ENCODE assay signal across 8 cellular contexts in genomic region chr14:61326847-61327246, GRCh38. TPM values are rescaled to one million over a fixed set of nuclear protein-coding genes. Genes with fewer than 3 reads are reported as not detected.
DNase-seq lines count a peak whose midpoint lies in the region; ATAC-seq lines count a peak whose summit lies in the region.

No MANE protein-coding gene starts in this region.

- 32% methylated on average over 4 of the region's 4 CpGs for WGBS in right cardiac atrium

- peak overlapping the region; percentile 76 for H3K4me3 Mint-ChIP-seq in activated T-helper 2 cell treated with anti-CD3 and anti-CD28 coated beads, Interferon-gamma antibody, Interleukin-2, Interleukin-4, amounts not matched to agents 10 μg/mL and 5 μg/mL and 100 μg/mL, durations not matched to agents 14 hours and 24 hours and 36 hours (ENCODE audit: low read depth)
- H3K4me3 Mint-ChIP-seq in stimulated activated effector memory CD8-positive, alpha-beta T cell treated with anti-CD3 and anti-CD28 coated beads, Interleukin-12 subunit alpha, Interleukin-12 subunit beta, amount 100 ng/mL, for 72 hours, result no peak overlapping the region

- H3K27me3 Mint-ChIP-seq in activated T-helper 2 cell treated with anti-CD3 and anti-CD28 coated beads, Interferon-gamma antibody, Interleukin-2, Interleukin-4, amounts not matched to agents 10 μg/mL and 5 μg/mL and 100 μg/mL, durations not matched to agents 14 hours and 24 hours and 36 hours (ENCODE audit: low read depth), result no peaks in the 10 kb centered on the region

- H3K27ac Mint-ChIP-seq in activated T-helper 2 cell treated with anti-CD3 and anti-CD28 coated beads, Interferon-gamma antibody, Interleukin-2, Interleukin-4, amounts not matched to agents 10 μg/mL and 5 μg/mL and 100 μg/mL, durations not matched to agents 14 hours and 24 hours and 36 hours, result peak overlapping the region; percentile 86
- H3K27ac Mint-ChIP-seq in stimulated activated effector memory CD8-positive, alpha-beta T cell treated with anti-CD3 and anti-CD28 coated beads, Interleukin-12 subunit alpha, Interleukin-12 subunit beta, amount 100 ng/mL, for 72 hours, result peak overlapping the region; percentile 96

- peaks cover 4% of the 10 kb centered on the region for H3K9me3 Mint-ChIP-seq in activated T-helper 2 cell treated with anti-CD3 and anti-CD28 coated beads, Interferon-gamma antibody, Interleukin-2, Interleukin-4, amounts not matched to agents 10 μg/mL and 5 μg/mL and 100 μg/mL, durations not matched to agents 14 hours and 24 hours and 36 hours
- H3K9me3 Mint-ChIP-seq in stimulated activated effector memory CD8-positive, alpha-beta T cell treated with anti-CD3 and anti-CD28 coated beads, Interleukin-12 subunit alpha, Interleukin-12 subunit beta, amount 100 ng/mL, for 72 hours, result no peaks in the 10 kb centered on the region

- H3K9me3 ChIP-seq in right cardiac atrium (ENCODE audit: control insufficient read depth, low read length), result no peaks in the 10 kb centered on the region

- H3K27me3 ChIP-seq in right cardiac atrium (ENCODE audit: control insufficient read depth, insufficient read depth), result no peaks in the 10 kb centered on the region

- H3K27ac ChIP-seq in right cardiac atrium (ENCODE audit: low read length), result no peak overlapping the region

- H3K4me3 ChIP-seq in right cardiac atrium (ENCODE audit: low read length), result no peak overlapping the region

- H3K36me3 Mint-ChIP-seq in activated T-helper 2 cell treated with anti-CD3 and anti-CD28 coated beads, Interferon-gamma antibody, Interleukin-2, Interleukin-4, amounts not matched to agents 10 μg/mL and 5 μg/mL and 100 μg/mL, durations not matched to agents 14 hours and 24 hours and 36 hours (ENCODE audit: low read depth), result peaks cover 58% of the 10 kb centered on the region
- H3K36me3 Mint-ChIP-seq in stimulated activated effector memory CD8-positive, alpha-beta T cell treated with anti-CD3 and anti-CD28 coated beads, Interleukin-12 subunit alpha, Interleukin-12 subunit beta, amount 100 ng/mL, for 72 hours, result peaks cover 91% of the 10 kb centered on the region

- peaks cover 61% of the 10 kb centered on the region for H3K4me1 Mint-ChIP-seq in activated T-helper 2 cell treated with anti-CD3 and anti-CD28 coated beads, Interferon-gamma antibody, Interleukin-2, Interleukin-4, amounts not matched to agents 10 μg/mL and 5 μg/mL and 100 μg/mL, durations not matched to agents 14 hours and 24 hours and 36 hours (ENCODE audit: low read depth)
- peaks cover 61% of the 10 kb centered on the region for H3K4me1 Mint-ChIP-seq in stimulated activated effector memory CD8-positive, alpha-beta T cell treated with anti-CD3 and anti-CD28 coated beads, Interleukin-12 subunit alpha, Interleukin-12 subunit beta, amount 100 ng/mL, for 72 hours

- DNase-seq in Kasumi-1 (lab: John Stamatoyannopoulos, UW) (peak; percentile 13 to 31), right cardiac atrium (peak; percentile 88 to 91 (median 89)), NCI-H1694 treated with DMSO at 0.1 percent for 48 hours (lab: John Stamatoyannopoulos, UW) (no peak), NCI-H2171 treated with DMSO at 0.1 percent for 48 hours (lab: John Stamatoyannopoulos, UW) (no peak), NCI-H2227 treated with DMSO at 0.1 percent for 48 hours (lab: John Stamatoyannopoulos, UW) (no peak), HuH-7 (ENCODE audit: low spot score) (no peak)
- DNase-seq in activated T-helper 2 cell treated with anti-CD3 and anti-CD28 coated beads, Interferon-gamma antibody, Interleukin-2, Interleukin-4, amounts not matched to agents 10 μg/mL and 5 μg/mL and 100 μg/mL, durations not matched to agents 14 hours and 24 hours and 36 hours (ENCODE audit: low spot score), result no peak
- peak in 1 of 2 donors; percentile 59 for DNase-seq in stimulated activated effector memory CD8-positive, alpha-beta T cell treated with anti-CD3 and anti-CD28 coated beads, Interleukin-12 subunit alpha, Interleukin-12 subunit beta, amount 100 ng/mL, for 72 hours (ENCODE audit: low spot score in 2 of 2)

- peak; percentile 85 for ATAC-seq in right cardiac atrium
- no peak for ATAC-seq in stimulated activated effector memory CD8-positive, alpha-beta T cell treated with anti-CD3 and anti-CD28 coated beads, Interleukin-12 subunit alpha, Interleukin-12 subunit beta, amount 100 ng/mL, for 72 hours

- intact Hi-C loops in activated T-helper 2 cell treated with anti-CD3 and anti-CD28 coated beads, Interferon-gamma antibody, Interleukin-2, Interleukin-4, amounts not matched to agents 10 μg/mL and 5 μg/mL and 100 μg/mL, durations not matched to agents 14 hours and 24 hours and 36 hours (cut with micrococcal nuclease), result loop anchor here (5.0 to 10.0 kb wide), 3 partner anchors 268 to 438 kb away; partner anchors contain the start of gene SNAPC1
- intact Hi-C loops in right cardiac atrium (cut with DNase I), result loop anchor here in 3 of 4 donors (10.0 kb wide), 2 partner anchors 108 to 128 kb away; no protein-coding TSS in a partner anchor

- peaks cover 3% of the 10 kb centered on the region for H3K4me1 ChIP-seq in right cardiac atrium (ENCODE audit: control insufficient read depth, insufficient read depth, low read length)

RNA-seq across cellular contexts. Expression of gene PRKCH, which starts 5.5 kb away (rescaled TPM):
- total RNA-seq in activated T-helper 2 cell treated with anti-CD3 and anti-CD28 coated beads, Interferon-gamma antibody, Interleukin-2, Interleukin-4, amounts not matched to agents 10 μg/mL and 5 μg/mL and 100 μg/mL, durations not matched to agents 14 hours and 24 hours and 36 hours, result 101 and 102 TPM in 2 replicates
- 10 to 100 TPM; 25.8 to 31.3 (median 28.2) TPM for total RNA-seq in right cardiac atrium
- 11.9 TPM for polyA plus RNA-seq in right cardiac atrium

RNA-seq across cellular contexts. Expression of gene TMEM30B, which starts 45.7 kb away (rescaled TPM):
- total RNA-seq in activated T-helper 2 cell treated with anti-CD3 and anti-CD28 coated beads, Interferon-gamma antibody, Interleukin-2, Interleukin-4, amounts not matched to agents 10 μg/mL and 5 μg/mL and 100 μg/mL, durations not matched to agents 14 hours and 24 hours and 36 hours, result 0.46 and 0.66 TPM in 2 replicates
- 1 to 10 TPM; 1.3 to 2.2 (median 1.7) TPM for total RNA-seq in right cardiac atrium
- polyA plus RNA-seq in right cardiac atrium, result 1.0 TPM

Comparison
In these comparisons a context has a peak if more than half of its experiments do, and no peak if none do; other contexts are left out.
1. DNase-seq: peak in Kasumi-1 (2 of 2) and right cardiac atrium (3 of 3); none in activated T-helper 2 cell treated with anti-CD3 and anti-CD28 coated beads, Interferon-gamma antibody, Interleukin-2, Interleukin-4, amounts not matched to agents 10 μg/mL and 5 μg/mL and 100 μg/mL, durations not matched to agents 14 hours and 24 hours and 36 hours (single experiment), NCI-H1694 treated with DMSO at 0.1 percent for 48 hours (single experiment), NCI-H2171 treated with DMSO at 0.1 percent for 48 hours (single experiment), NCI-H2227 treated with DMSO at 0.1 percent for 48 hours (single experiment) and HuH-7 (single experiment).